Comparison of ENCODE assay signal across 8 cellular contexts in genomic region chr10:30784896-30785605, GRCh38.
DNase-seq lines count a peak whose midpoint lies in the region; ATAC-seq and TF ChIP-seq lines count a peak whose summit lies in the region.

No MANE protein-coding gene starts in this region.

- ATAC-seq in HG03354 (IDR thresholded peaks at IDR 0.05; ENCODE audit: poor library complexity, severe bottlenecking, unreplicated experiment), result no peak
- ATAC-seq in GM19452 (IDR thresholded peaks at IDR 0.05; ENCODE audit: unreplicated experiment), result no peak

- TF ChIP-seq CTCF in brain microvascular endothelial cell (IDR thresholded peaks at IDR 0.05; ENCODE audit: low read depth, low read length, missing control alignments), result no peak

- no peaks in the 10 kb centered on the region for H3K9me3 ChIP-seq in SJSA1 (replicated peaks)

- DNase-seq in CD1c-positive myeloid dendritic cell (ENCODE audit: extremely low spot score) (peak; percentile 41), HEK293T (ENCODE audit: extremely low spot score) (peak; percentile 70), SJSA1 (ENCODE audit: low read depth in 1 of 2, low spot score in 2 of 2) (peak; percentile 68 to 79), brain microvascular endothelial cell (peak; percentile 64)

- H3K27me3 ChIP-seq in SJSA1 (replicated peaks), result no peaks in the 10 kb centered on the region
- H3K27me3 ChIP-seq in brain microvascular endothelial cell (replicated peaks), result no peaks in the 10 kb centered on the region
- no peaks in the 10 kb centered on the region for H3K27me3 ChIP-seq in rectal smooth muscle tissue (ENCODE audit: control insufficient read depth, insufficient read depth, low read length)

- in situ Hi-C loops in brain microvascular endothelial cell (cut with HindIII; ENCODE audit: low pct_ligation_motif_present, low sequenced_read_pairs), result no loop called here

- POLR2A ChIA-PET in HEK293T (lab: Yijun Ruan, JAX), result interaction anchor here (0.9 to 2.4 kb wide), 6 partner anchors 14 to 1015 kb away, joined by 3 to 18 read pairs (median 6); partner anchors contain the start of gene ZNF438

- CTCF ChIA-PET in HEK293T (lab: Yijun Ruan, JAX), result interaction anchor here (0.8 to 1.5 kb wide), 5 partner anchors 20 to 985 kb away, joined by 3 to 4 read pairs (median 3); partner anchors contain the start of gene ZNF438

- peak overlapping the region; percentile 72 for H3K27ac ChIP-seq in SJSA1
- H3K27ac ChIP-seq in brain microvascular endothelial cell, result peak overlapping the region; percentile 25
- peak overlapping the region; percentile 98 for H3K27ac ChIP-seq in rectal smooth muscle tissue (ENCODE audit: low read depth, low read length)

- H3K4me3 ChIP-seq in SJSA1, result peak overlapping the region; percentile 56
- H3K4me3 ChIP-seq in brain microvascular endothelial cell (ENCODE audit: low read depth, low read length), result peak overlapping the region; percentile 60
- H3K4me3 ChIP-seq in iPS-11a (ENCODE audit: low read depth, low read length), result peak overlapping the region; percentile 47
- peak overlapping the region; percentile 75 for H3K4me3 ChIP-seq in rectal smooth muscle tissue (ENCODE audit: low read length)

- H3K36me3 ChIP-seq in SJSA1 (no peaks in the 10 kb centered on the region; the same call in 1 of the 2 replicates), brain microvascular endothelial cell (replicated peaks) (no peaks in the 10 kb centered on the region), rectal smooth muscle tissue (ENCODE audit: control insufficient read depth, insufficient read depth, low read length) (no peaks in the 10 kb centered on the region)

- peak overlapping the region; percentile 80 for H3K9ac ChIP-seq in rectal smooth muscle tissue (ENCODE audit: low read length)

- peaks cover 24% of the 10 kb centered on the region for H3K4me1 ChIP-seq in SJSA1 (replicated peaks)
- peaks cover 17% of the 10 kb centered on the region for H3K4me1 ChIP-seq in rectal smooth muscle tissue (ENCODE audit: control insufficient read depth, insufficient read depth, low read length)

TF ChIP-seq in HEK293T, 16 proteins besides CTCF, POLR2A, EP300 and RAD21:
- TF ChIP-seq CTBP1 (IDR thresholded peaks at IDR 0.05; ENCODE audit: borderline replicate concordance) (no peak), L3MBTL2 (conservative IDR thresholded peaks at IDR 0.05) (peak; percentile 52), FOXA1 (IDR thresholded peaks at IDR 0.05) (no peak)
TF ChIP-seq in HEK293T: peak in this region for 1.

Comparison
In these comparisons a context has a peak if more than half of its experiments do, and no peak if none do; other contexts are left out.
1. H3K27ac ChIP-seq: peak in every context shown above with its lines; median percentile 98 in rectal smooth muscle tissue; 72 in SJSA1; 25 in brain microvascular endothelial cell.